Comparison of ENCODE assay signal across 1 cellular context in the genomic region with DNA sequence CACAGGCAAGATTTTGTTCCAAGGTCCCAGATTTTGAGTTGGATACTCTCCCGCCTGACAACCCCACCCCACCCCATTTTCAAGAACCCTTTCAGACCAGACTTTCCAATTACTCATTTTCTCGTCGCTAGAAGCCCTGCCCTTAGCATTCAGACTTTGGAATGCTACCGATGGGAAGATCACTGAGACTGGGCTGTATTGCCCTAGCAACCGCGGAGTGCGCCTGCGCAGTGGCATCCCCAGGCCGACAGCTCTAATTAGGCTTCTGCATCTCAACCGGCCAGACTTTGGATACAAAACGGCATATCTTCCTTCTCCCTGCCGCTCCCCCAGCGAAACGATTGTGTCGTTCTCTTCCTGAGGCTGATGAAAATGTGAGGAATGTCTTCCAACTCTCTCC.
TF ChIP-seq lines count a peak whose summit lies in the region.

No MANE protein-coding gene starts in this region.

TF ChIP-seq in SK-N-SH, 30 proteins besides CTCF, POLR2A, EP300 and RAD21 (continued from another document):
- TF ChIP-seq, protein P1, sequence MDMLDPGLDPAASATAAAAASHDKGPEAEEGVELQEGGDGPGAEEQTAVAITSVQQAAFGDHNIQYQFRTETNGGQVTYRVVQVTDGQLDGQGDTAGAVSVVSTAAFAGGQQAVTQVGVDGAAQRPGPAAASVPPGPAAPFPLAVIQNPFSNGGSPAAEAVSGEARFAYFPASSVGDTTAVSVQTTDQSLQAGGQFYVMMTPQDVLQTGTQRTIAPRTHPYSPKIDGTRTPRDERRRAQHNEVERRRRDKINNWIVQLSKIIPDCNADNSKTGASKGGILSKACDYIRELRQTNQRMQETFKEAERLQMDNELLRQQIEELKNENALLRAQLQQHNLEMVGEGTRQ (IDR thresholded peaks at IDR 0.05; ENCODE audit: borderline replicate concordance, low read depth, low read length): no peak
- TF ChIP-seq RXRA (IDR thresholded peaks at IDR 0.05; ENCODE audit: borderline replicate concordance, low read depth) (no peak), FOXM1 (IDR thresholded peaks at IDR 0.05; ENCODE audit: low read depth) (no peak), TEAD4 (IDR thresholded peaks at IDR 0.05; ENCODE audit: borderline replicate concordance, insufficient read depth) (no peak), YY1 (IDR thresholded peaks at IDR 0.05; ENCODE audit: low read depth) (no peak), FOSL2 (IDR thresholded peaks at IDR 0.05; ENCODE audit: borderline replicate concordance, low read depth) (no peak)
- TF ChIP-seq, protein P2, sequence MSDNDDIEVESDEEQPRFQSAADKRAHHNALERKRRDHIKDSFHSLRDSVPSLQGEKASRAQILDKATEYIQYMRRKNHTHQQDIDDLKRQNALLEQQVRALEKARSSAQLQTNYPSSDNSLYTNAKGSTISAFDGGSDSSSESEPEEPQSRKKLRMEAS (IDR thresholded peaks at IDR 0.05; ENCODE audit: low read depth): no peak
